In the genomic region with DNA sequence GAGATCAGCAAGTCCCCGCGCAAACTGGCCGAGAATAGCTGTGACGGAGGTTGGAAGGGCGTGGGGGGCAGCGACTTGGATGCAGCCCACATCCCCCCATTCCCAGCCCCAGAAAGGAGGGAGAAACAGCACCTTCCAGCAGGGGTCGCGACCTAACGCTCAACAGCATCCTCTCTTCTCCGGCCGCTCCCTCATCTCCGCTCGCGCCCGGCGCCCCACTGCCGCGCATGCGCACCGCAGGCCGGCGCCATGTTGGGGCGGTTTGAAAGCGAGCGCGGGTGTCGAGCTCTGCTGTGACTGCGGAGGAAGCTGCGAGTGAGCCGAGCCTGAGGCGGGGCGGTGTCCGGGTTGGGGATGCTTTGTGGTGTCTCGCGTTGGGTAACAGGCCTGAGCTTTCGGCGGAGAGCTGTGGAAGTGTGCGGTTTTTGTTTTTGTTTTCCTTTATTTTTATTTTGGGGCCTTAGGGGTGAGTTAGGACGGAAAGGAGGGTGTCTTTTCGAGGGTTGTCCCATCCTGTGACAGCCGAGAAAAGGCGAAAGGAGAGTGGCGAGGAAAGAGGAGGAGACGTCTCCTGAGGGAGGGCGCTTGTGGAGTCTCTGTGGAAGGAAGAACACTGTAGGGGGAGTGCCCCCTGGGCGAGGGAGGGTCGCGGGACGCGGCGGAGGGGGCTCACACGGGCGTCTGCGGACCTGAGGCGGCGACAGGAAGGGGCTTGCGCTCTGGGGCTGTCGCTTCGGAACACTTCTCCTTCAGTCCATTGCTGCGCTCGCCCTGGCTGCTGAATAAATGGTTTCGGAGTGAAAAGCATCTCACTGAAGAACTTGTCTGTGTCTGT, we compare ENCODE assay signal across 1 cellular context.
A peak's percentile ranks its signal among the peaks of the same experiment; 100 is the strongest.
TF ChIP-seq lines count a peak whose summit lies in the region.

A gene (plus strand): TSS at position 247 of the 835 bp plus-strand sequence. CDS start 2,667 bp downstream, outside the sequence.
A gene with protein sequence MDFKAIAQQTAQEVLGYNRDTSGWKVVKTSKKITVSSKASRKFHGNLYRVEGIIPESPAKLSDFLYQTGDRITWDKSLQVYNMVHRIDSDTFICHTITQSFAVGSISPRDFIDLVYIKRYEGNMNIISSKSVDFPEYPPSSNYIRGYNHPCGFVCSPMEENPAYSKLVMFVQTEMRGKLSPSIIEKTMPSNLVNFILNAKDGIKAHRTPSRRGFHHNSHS (minus strand): TSS at position 199 of the 835 bp plus-strand sequence. CDS start 3,285 bp downstream, outside the sequence.

TF ChIP-seq in K562, 482 proteins besides CTCF, POLR2A, EP300 and RAD21 (continued from another document and continues in another):
- TF ChIP-seq, protein P1, sequence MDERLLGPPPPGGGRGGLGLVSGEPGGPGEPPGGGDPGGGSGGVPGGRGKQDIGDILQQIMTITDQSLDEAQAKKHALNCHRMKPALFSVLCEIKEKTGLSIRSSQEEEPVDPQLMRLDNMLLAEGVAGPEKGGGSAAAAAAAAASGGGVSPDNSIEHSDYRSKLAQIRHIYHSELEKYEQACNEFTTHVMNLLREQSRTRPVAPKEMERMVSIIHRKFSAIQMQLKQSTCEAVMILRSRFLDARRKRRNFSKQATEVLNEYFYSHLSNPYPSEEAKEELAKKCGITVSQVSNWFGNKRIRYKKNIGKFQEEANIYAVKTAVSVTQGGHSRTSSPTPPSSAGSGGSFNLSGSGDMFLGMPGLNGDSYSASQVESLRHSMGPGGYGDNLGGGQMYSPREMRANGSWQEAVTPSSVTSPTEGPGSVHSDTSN (CRISPR knock-in tag; IDR thresholded peaks at IDR 0.05; ENCODE audit: low read depth) = no peak
- TF ChIP-seq, protein P1 (tag; conservative IDR thresholded peaks at IDR 0.05; ENCODE audit: low read depth) = no peak
- no peak for TF ChIP-seq ZNF140 (CRISPR knock-in tag; IDR thresholded peaks at IDR 0.05)
- TF ChIP-seq CSDE1 (IDR thresholded peaks at IDR 0.05) = no peak
- TF ChIP-seq SMARCA4 (IDR thresholded peaks at IDR 0.05) = no peak
- TF ChIP-seq, protein P2, sequence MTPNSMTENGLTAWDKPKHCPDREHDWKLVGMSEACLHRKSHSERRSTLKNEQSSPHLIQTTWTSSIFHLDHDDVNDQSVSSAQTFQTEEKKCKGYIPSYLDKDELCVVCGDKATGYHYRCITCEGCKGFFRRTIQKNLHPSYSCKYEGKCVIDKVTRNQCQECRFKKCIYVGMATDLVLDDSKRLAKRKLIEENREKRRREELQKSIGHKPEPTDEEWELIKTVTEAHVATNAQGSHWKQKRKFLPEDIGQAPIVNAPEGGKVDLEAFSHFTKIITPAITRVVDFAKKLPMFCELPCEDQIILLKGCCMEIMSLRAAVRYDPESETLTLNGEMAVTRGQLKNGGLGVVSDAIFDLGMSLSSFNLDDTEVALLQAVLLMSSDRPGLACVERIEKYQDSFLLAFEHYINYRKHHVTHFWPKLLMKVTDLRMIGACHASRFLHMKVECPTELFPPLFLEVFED (CRISPR knock-in tag; conservative IDR thresholded peaks at IDR 0.05) = no peak
- peak; percentile 66; the same call in 1 of the 2 replicates for TF ChIP-seq ZBTB7A (IDR thresholded peaks at IDR 0.05; ENCODE audit: borderline replicate concordance, control insufficient read depth, low read depth, low read length)
- TF ChIP-seq ZNF668 (CRISPR knock-in tag; IDR thresholded peaks at IDR 0.05) = no peak
- no peak for TF ChIP-seq ADNP (tag; IDR thresholded peaks at IDR 0.05)
- TF ChIP-seq, protein P3, sequence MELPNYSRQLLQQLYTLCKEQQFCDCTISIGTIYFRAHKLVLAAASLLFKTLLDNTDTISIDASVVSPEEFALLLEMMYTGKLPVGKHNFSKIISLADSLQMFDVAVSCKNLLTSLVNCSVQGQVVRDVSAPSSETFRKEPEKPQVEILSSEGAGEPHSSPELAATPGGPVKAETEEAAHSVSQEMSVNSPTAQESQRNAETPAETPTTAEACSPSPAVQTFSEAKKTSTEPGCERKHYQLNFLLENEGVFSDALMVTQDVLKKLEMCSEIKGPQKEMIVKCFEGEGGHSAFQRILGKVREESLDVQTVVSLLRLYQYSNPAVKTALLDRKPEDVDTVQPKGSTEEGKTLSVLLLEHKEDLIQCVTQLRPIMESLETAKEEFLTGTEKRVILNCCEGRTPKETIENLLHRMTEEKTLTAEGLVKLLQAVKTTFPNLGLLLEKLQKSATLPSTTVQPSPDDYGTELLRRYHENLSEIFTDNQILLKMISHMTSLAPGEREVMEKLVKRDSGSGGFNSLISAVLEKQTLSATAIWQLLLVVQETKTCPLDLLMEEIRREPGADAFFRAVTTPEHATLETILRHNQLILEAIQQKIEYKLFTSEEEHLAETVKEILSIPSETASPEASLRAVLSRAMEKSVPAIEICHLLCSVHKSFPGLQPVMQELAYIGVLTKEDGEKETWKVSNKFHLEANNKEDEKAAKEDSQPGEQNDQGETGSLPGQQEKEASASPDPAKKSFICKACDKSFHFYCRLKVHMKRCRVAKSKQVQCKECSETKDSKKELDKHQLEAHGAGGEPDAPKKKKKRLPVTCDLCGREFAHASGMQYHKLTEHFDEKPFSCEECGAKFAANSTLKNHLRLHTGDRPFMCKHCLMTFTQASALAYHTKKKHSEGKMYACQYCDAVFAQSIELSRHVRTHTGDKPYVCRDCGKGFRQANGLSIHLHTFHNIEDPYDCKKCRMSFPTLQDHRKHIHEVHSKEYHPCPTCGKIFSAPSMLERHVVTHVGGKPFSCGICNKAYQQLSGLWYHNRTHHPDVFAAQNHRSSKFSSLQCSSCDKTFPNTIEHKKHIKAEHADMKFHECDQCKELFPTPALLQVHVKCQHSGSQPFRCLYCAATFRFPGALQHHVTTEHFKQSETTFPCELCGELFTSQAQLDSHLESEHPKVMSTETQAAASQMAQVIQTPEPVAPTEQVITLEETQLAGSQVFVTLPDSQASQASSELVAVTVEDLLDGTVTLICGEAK (IDR thresholded peaks at IDR 0.05) = no peak
- TF ChIP-seq, protein P3 (CRISPR knock-in tag; IDR thresholded peaks at IDR 0.05) = no peak
- 0 out of 4 replicates have a peak, but pooled peaks of 1 of the 2 experiments have one; percentile 34 for TF ChIP-seq NONO (IDR thresholded peaks at IDR 0.05; ENCODE audit: low read depth in 2 of 2, low read length in 1 of 2)
- 0 out of 2 replicates have a peak, but pooled peaks have one; percentile 24 for TF ChIP-seq ZKSCAN1 (IDR thresholded peaks at IDR 0.05; ENCODE audit: low read depth, low read length)
- TF ChIP-seq MEF2A (IDR thresholded peaks at IDR 0.05; ENCODE audit: control insufficient read depth, low read depth, low read length) = no peak
- no peak for TF ChIP-seq SRSF9 (IDR thresholded peaks at IDR 0.05; ENCODE audit: borderline replicate concordance, low read depth, low read length)
- no peak for TF ChIP-seq CREBBP (IDR thresholded peaks at IDR 0.05; ENCODE audit: low read depth, low read length)
- no peak for TF ChIP-seq SREBF2 (CRISPR knock-in tag; IDR thresholded peaks at IDR 0.05)
- TF ChIP-seq, protein P4, sequence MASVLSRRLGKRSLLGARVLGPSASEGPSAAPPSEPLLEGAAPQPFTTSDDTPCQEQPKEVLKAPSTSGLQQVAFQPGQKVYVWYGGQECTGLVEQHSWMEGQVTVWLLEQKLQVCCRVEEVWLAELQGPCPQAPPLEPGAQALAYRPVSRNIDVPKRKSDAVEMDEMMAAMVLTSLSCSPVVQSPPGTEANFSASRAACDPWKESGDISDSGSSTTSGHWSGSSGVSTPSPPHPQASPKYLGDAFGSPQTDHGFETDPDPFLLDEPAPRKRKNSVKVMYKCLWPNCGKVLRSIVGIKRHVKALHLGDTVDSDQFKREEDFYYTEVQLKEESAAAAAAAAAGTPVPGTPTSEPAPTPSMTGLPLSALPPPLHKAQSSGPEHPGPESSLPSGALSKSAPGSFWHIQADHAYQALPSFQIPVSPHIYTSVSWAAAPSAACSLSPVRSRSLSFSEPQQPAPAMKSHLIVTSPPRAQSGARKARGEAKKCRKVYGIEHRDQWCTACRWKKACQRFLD (CRISPR knock-in tag; IDR thresholded peaks at IDR 0.05) = no peak
- no peak for TF ChIP-seq HDAC2 (IDR thresholded peaks at IDR 0.05)
- TF ChIP-seq, protein P5, sequence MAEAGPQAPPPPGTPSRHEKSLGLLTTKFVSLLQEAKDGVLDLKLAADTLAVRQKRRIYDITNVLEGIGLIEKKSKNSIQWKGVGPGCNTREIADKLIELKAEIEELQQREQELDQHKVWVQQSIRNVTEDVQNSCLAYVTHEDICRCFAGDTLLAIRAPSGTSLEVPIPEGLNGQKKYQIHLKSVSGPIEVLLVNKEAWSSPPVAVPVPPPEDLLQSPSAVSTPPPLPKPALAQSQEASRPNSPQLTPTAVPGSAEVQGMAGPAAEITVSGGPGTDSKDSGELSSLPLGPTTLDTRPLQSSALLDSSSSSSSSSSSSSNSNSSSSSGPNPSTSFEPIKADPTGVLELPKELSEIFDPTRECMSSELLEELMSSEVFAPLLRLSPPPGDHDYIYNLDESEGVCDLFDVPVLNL (CRISPR knock-in tag; IDR thresholded peaks at IDR 0.05; ENCODE audit: low read depth) = peak; percentile 93
- no peak for TF ChIP-seq ZNF197 (CRISPR knock-in tag; IDR thresholded peaks at IDR 0.05; ENCODE audit: low read depth)
- TF ChIP-seq SETDB1 (IDR thresholded peaks at IDR 0.05; ENCODE audit: low read length) = peak; percentile 25
- TF ChIP-seq, protein P6, sequence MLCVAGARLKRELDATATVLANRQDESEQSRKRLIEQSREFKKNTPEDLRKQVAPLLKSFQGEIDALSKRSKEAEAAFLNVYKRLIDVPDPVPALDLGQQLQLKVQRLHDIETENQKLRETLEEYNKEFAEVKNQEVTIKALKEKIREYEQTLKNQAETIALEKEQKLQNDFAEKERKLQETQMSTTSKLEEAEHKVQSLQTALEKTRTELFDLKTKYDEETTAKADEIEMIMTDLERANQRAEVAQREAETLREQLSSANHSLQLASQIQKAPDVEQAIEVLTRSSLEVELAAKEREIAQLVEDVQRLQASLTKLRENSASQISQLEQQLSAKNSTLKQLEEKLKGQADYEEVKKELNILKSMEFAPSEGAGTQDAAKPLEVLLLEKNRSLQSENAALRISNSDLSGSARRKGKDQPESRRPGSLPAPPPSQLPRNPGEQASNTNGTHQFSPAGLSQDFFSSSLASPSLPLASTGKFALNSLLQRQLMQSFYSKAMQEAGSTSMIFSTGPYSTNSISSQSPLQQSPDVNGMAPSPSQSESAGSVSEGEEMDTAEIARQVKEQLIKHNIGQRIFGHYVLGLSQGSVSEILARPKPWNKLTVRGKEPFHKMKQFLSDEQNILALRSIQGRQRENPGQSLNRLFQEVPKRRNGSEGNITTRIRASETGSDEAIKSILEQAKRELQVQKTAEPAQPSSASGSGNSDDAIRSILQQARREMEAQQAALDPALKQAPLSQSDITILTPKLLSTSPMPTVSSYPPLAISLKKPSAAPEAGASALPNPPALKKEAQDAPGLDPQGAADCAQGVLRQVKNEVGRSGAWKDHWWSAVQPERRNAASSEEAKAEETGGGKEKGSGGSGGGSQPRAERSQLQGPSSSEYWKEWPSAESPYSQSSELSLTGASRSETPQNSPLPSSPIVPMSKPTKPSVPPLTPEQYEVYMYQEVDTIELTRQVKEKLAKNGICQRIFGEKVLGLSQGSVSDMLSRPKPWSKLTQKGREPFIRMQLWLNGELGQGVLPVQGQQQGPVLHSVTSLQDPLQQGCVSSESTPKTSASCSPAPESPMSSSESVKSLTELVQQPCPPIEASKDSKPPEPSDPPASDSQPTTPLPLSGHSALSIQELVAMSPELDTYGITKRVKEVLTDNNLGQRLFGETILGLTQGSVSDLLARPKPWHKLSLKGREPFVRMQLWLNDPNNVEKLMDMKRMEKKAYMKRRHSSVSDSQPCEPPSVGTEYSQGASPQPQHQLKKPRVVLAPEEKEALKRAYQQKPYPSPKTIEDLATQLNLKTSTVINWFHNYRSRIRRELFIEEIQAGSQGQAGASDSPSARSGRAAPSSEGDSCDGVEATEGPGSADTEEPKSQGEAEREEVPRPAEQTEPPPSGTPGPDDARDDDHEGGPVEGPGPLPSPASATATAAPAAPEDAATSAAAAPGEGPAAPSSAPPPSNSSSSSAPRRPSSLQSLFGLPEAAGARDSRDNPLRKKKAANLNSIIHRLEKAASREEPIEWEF (CRISPR knock-in tag; IDR thresholded peaks at IDR 0.05) = no peak
- TF ChIP-seq HNRNPH1 (optimal IDR thresholded peaks at IDR 0.05; ENCODE audit: low read depth, low read length) = no peak
- no peak for TF ChIP-seq OTX1 (CRISPR knock-in tag; IDR thresholded peaks at IDR 0.05)
- no peak for TF ChIP-seq COPS2 (conservative IDR thresholded peaks at IDR 0.05)
- no peak for TF ChIP-seq TCFL5 (CRISPR knock-in tag; conservative IDR thresholded peaks at IDR 0.05)
